11 cellular contexts compared by ENCODE assay signal in genomic region chr1:110148961-110149360, GRCh38. TPM values are rescaled to one million over a fixed set of nuclear protein-coding genes. Genes with fewer than 3 reads are reported as not detected.
DNase-seq lines count a peak whose midpoint lies in the region; ATAC-seq, FAIRE-seq and TF ChIP-seq lines count a peak whose summit lies in the region.
"Had no signal": no experiment of that assay in that cellular context is flagged by ENCODE, and none has a peak within 500 bp of the region (broad histone marks: within the 10 kb centered on the region; RNA-seq: fewer than 3 reads in every experiment).

No MANE protein-coding gene starts in this region.

- no peak overlapping the region for H4K5ac ChIP-seq in H9 (ENCODE audit: insufficient read length, low read depth, low read length)

- WGBS in H9 (ENCODE audit: extremely low coverage, insufficient read length, low lambda C conversion rate) = no CpG with 5 or more reads among the region's 4 CpGs
- 35% methylated on average over 4 of the region's 4 CpGs for WGBS in pancreas, 2 donors

- H4K91ac ChIP-seq in H9 (ENCODE audit: insufficient read length, low read depth, low read length) = no peak overlapping the region

- no peak overlapping the region for H2AK5ac ChIP-seq in H9 (ENCODE audit: insufficient read length, low read length)

- no peak overlapping the region for H2BK15ac ChIP-seq in H9 (ENCODE audit: low read depth, low read length)

- no peak overlapping the region for H3K14ac ChIP-seq in H9 (ENCODE audit: insufficient read depth, low read length)

- BruUV-seq in OCI-LY7 (replicated peaks; lab: Mats Ljungman, UMichigan) = no TSS peak

- no peak overlapping the region for H2BK120ac ChIP-seq in H9 (ENCODE audit: low read depth, low read length, poor library complexity, severe bottlenecking)

- H3K79me2 ChIP-seq in H9 (ENCODE audit: insufficient read depth, low read length) (no peaks in the 10 kb centered on the region), OCI-LY7 (ENCODE audit: insufficient read depth, low read depth, low read length) (no peaks in the 10 kb centered on the region)

- H3K79me1 ChIP-seq in H9 (ENCODE audit: insufficient read depth, low read depth, low read length, poor library complexity, severe bottlenecking) = no peaks in the 10 kb centered on the region

- peak; percentile 48 for DNase-seq in COR-L47 (lab: John Stamatoyannopoulos, UW)
- no peak for DNase-seq in H9
- DNase-seq in OCI-LY7 (ENCODE audit: low spot score) = peak; percentile 13
- DNase-seq in fibroblast of the aortic adventitia (ENCODE audit: low read depth) = no peak
- no peak for DNase-seq in pancreas
- no peak for DNase-seq in pons (ENCODE audit: low spot score)
- no peak for DNase-seq in activated CD8-positive, alpha-beta memory T cell treated with anti-CD3 and anti-CD28 coated beads, Interleukin-2, amount 10 ng/mL, durations not matched to agents 7 days and 5 days
- DNase-seq: activated B cell treated with CpG ODN at 0.5 μM for 24 hours; activated naive CD4-positive, alpha-beta T cell treated with anti-CD3 and anti-CD28 coated beads, Interleukin-2, amount 50 U/mL, for 16 hours; NCI-H524 treated with DMSO at 0.1 percent for 48 hours had no signal

- peaks cover 13% of the 10 kb centered on the region for H3K23me2 ChIP-seq in H9 (ENCODE audit: insufficient read length, low read depth, low read length, poor library complexity, severe bottlenecking)

- no peak overlapping the region for H2BK12ac ChIP-seq in H9 (ENCODE audit: insufficient read length, low read depth, low read length)

- no peaks in the 10 kb centered on the region for H3K9me2 ChIP-seq in OCI-LY7 (ENCODE audit: insufficient read depth, low read length)

- ATAC-seq in pancreas (no peak), GM21529 (IDR thresholded peaks at IDR 0.05; ENCODE audit: unreplicated experiment) (no peak)
- no peak for ATAC-seq in activated CD8-positive, alpha-beta memory T cell treated with anti-CD3 and anti-CD28 coated beads, Interleukin-2, amount 10 ng/mL, durations not matched to agents 7 days and 5 days

- H4K20me1 ChIP-seq in H9 (ENCODE audit: control insufficient read depth, insufficient read depth, insufficient read length) = no peaks in the 10 kb centered on the region
- no peaks in the 10 kb centered on the region for H4K20me1 ChIP-seq in OCI-LY7 (ENCODE audit: insufficient read depth, low read length)

- H3K9ac ChIP-seq in H9 (ENCODE audit: extremely low read depth, insufficient read length, low read length) = no peak overlapping the region

- no peak overlapping the region for H2BK5ac ChIP-seq in H9 (ENCODE audit: insufficient read length, low read length)

- H4K8ac ChIP-seq in H9 (replicated peaks; ENCODE audit: insufficient read length, low read depth, low read length) = no peak overlapping the region

- H3K36me3 ChIP-seq in OCI-LY7 (ENCODE audit: insufficient read depth, low read length) (no peaks in the 10 kb centered on the region), pancreas (no peaks in the 10 kb centered on the region)

- H2BK20ac ChIP-seq in H9 (ENCODE audit: low read depth, low read length, poor library complexity, severe bottlenecking) = no peak overlapping the region

- H3T11ph ChIP-seq in H9 (ENCODE audit: low read length) = no peak overlapping the region

- H3K56ac ChIP-seq in H9 (ENCODE audit: insufficient read length, low read depth, low read length) = no peak overlapping the region

- peaks cover 31% of the 10 kb centered on the region for H3K27me3 Mint-ChIP-seq in H9 (ENCODE audit: low read depth)
- peaks cover 27% of the 10 kb centered on the region for H3K27me3 Mint-ChIP-seq in activated CD8-positive, alpha-beta memory T cell treated with anti-CD3 and anti-CD28 coated beads, Interleukin-2, amount 10 ng/mL, durations not matched to agents 7 days and 5 days

- H3K4me1 ChIP-seq in H9 (ENCODE audit: insufficient read depth, low read length) (no peaks in the 10 kb centered on the region), OCI-LY7 (ENCODE audit: insufficient read depth, low read length, poor library complexity, severe bottlenecking) (no peaks in the 10 kb centered on the region), pancreas (peaks cover 0 to 9% (median 0%) of the 10 kb centered on the region in 3 donors)

- H3K4me1 Mint-ChIP-seq in H9 = peaks cover 3 to 10% of the 10 kb centered on the region in 2 experiments; a peak in 3 of 4 replicates
- H3K4me1 Mint-ChIP-seq in activated CD8-positive, alpha-beta memory T cell treated with anti-CD3 and anti-CD28 coated beads, Interleukin-2, amount 10 ng/mL, durations not matched to agents 7 days and 5 days = peaks cover 4% of the 10 kb centered on the region

- H3K4me3 Mint-ChIP-seq in H9 = no peak overlapping the region
- H3K4me3 Mint-ChIP-seq in activated CD8-positive, alpha-beta memory T cell treated with anti-CD3 and anti-CD28 coated beads, Interleukin-2, amount 10 ng/mL, durations not matched to agents 7 days and 5 days = no peak overlapping the region
- H3K4me3 Mint-ChIP-seq: activated B cell treated with CpG ODN at 0.5 μM for 24 hours had no signal

- POLR2A ChIA-PET in OCI-LY7 (lab: Charles Lee) = no interaction called here

- H2AFZ ChIP-seq in H9 (ENCODE audit: low read length) (no peak overlapping the region), OCI-LY7 (ENCODE audit: low read length) (no peak overlapping the region)

- H3K27ac Mint-ChIP-seq in H9 = no peak overlapping the region
- H3K27ac Mint-ChIP-seq in activated CD8-positive, alpha-beta memory T cell treated with anti-CD3 and anti-CD28 coated beads, Interleukin-2, amount 10 ng/mL, durations not matched to agents 7 days and 5 days = no peak overlapping the region
- H3K27ac Mint-ChIP-seq: activated B cell treated with CpG ODN at 0.5 μM for 24 hours had no signal

- H3K18ac ChIP-seq in H9 (ENCODE audit: insufficient read length, low read depth, low read length) = no peak overlapping the region

- H3K9me3 Mint-ChIP-seq in H9 = no peaks in the 10 kb centered on the region; a peak in 1 of 5 replicates
- H3K9me3 Mint-ChIP-seq in activated CD8-positive, alpha-beta memory T cell treated with anti-CD3 and anti-CD28 coated beads, Interleukin-2, amount 10 ng/mL, durations not matched to agents 7 days and 5 days (ENCODE audit: low read depth) = no peaks in the 10 kb centered on the region
- H3K9me3 Mint-ChIP-seq: activated B cell treated with CpG ODN at 0.5 μM for 24 hours had no signal

- 0 out of 7 replicates have a peak, but pooled peaks cover 0 to 1% (median 0%) of the 10 kb centered on the region in 3 experiments for H3K36me3 Mint-ChIP-seq in H9 (ENCODE audit: insufficient read depth in 1 of 3, low read depth in 3 of 3)
- no peaks in the 10 kb centered on the region for H3K36me3 Mint-ChIP-seq in activated CD8-positive, alpha-beta memory T cell treated with anti-CD3 and anti-CD28 coated beads, Interleukin-2, amount 10 ng/mL, durations not matched to agents 7 days and 5 days

- H3K9me3 ChIP-seq in H9 (ENCODE audit: control insufficient read depth, low read depth, low read length) = no peaks in the 10 kb centered on the region
- no peaks in the 10 kb centered on the region for H3K9me3 ChIP-seq in OCI-LY7 (ENCODE audit: low read length)
- H3K9me3 ChIP-seq in pancreas = no peaks in the 10 kb centered on the region

- H3K27me3 ChIP-seq in H9 (ENCODE audit: insufficient read depth, low read length) (peaks cover 41% of the 10 kb centered on the region), pancreas (peaks cover 0 to 23% (median 4%) of the 10 kb centered on the region in 4 donors)

- H3K4me3 ChIP-seq in OCI-LY7 (ENCODE audit: low read depth, low read length, poor library complexity, severe bottlenecking) (no peak overlapping the region), fibroblast of the aortic adventitia (ENCODE audit: low read depth, low read length) (no peak overlapping the region), pancreas (no peak overlapping the region)

- intact Hi-C loops in OCI-LY7 (cut with micrococcal nuclease; ENCODE audit: unreplicated experiment) = no loop called here
- intact Hi-C loops in pancreas (cut with DNase I) = no loop called here

- H3K4ac ChIP-seq in H9 (ENCODE audit: low read depth, low read length) = no peak overlapping the region

- H3K27ac ChIP-seq in H9 (ENCODE audit: insufficient read length, low read depth, low read length) = no peak overlapping the region
- no peak overlapping the region for H3K27ac ChIP-seq in OCI-LY7 (ENCODE audit: low read depth, low read length, poor library complexity, severe bottlenecking)
- no peak overlapping the region for H3K27ac ChIP-seq in pancreas

- FAIRE-seq in pancreas (lab: Jason Lieb, UNC) = no peak

- peak; percentile 68 for TF ChIP-seq CTCF in H9 (conservative IDR thresholded peaks at IDR 0.05)
- TF ChIP-seq CTCF in OCI-LY7 (conservative IDR thresholded peaks at IDR 0.05; ENCODE audit: low read length) = peak; percentile 75
- peak; percentile 26 for TF ChIP-seq CTCF in fibroblast of the aortic adventitia (IDR thresholded peaks at IDR 0.05; ENCODE audit: insufficient read depth, low read length)
- no peak for TF ChIP-seq CTCF in pancreas (IDR thresholded peaks at IDR 0.05)

- H3K23ac ChIP-seq in H9 (ENCODE audit: insufficient read length, low read depth, low read length) = no peak overlapping the region

- H3K4me2 ChIP-seq in H9 (ENCODE audit: insufficient read depth, insufficient read length, low read length) = no peak overlapping the region
- H3K4me2 ChIP-seq in OCI-LY7 (ENCODE audit: low read length) = no peak overlapping the region

- CTCF ChIA-PET in OCI-LY7 (lab: Charles Lee; ENCODE audit: unreplicated experiment) = no interaction called here
- CTCF ChIA-PET in activated CD8-positive, alpha-beta memory T cell treated with anti-CD3 and anti-CD28 coated beads, Interleukin-2, amount 10 ng/mL, durations not matched to agents 7 days and 5 days (lab: Charles Lee) = interaction anchor here (1.3 kb wide), 1 partner anchor 44 kb away, joined by 3 read pairs; no protein-coding TSS in a partner anchor

RNA-seq across cellular contexts. Expression of gene SLC6A17, which starts 1.3 kb away (rescaled TPM):
- 0.17 and 0.46 TPM in 2 replicates for total RNA-seq in H9 (2021)
- not detected in 2 replicates for total RNA-seq in OCI-LY7 (2014; rRNA removed; shearing (Covaris generic))
- total RNA-seq in OCI-LY7 (2022) = not detected in 2 replicates
- total RNA-seq in fibroblast of the aortic adventitia (ENCODE audit: low replicate concordance) = 0.16 and 0.90 TPM in 2 replicates
- 1 to 10 TPM in 2 of 6 donors, under 1 TPM in 4; 0.31 to 2.4 (median 0.67) TPM for total RNA-seq in pancreas
- 1 to 10 TPM; 2.1 to 7.1 TPM for polyA plus RNA-seq in pancreas
- not detected for total RNA-seq in activated CD8-positive, alpha-beta memory T cell treated with anti-CD3 and anti-CD28 coated beads, Interleukin-2, amount 10 ng/mL, durations not matched to agents 7 days and 5 days
- total RNA-seq: activated B cell treated with CpG ODN at 0.5 μM for 24 hours had no signal

RNA-seq across cellular contexts. Expression of gene UBL4B, which starts 36.7 kb away (rescaled TPM):
- not detected in 2 replicates for total RNA-seq in H9 (2021)
- 0.41 TPM in 1 of 2 replicates, not detected in the other for total RNA-seq in OCI-LY7 (2014; rRNA removed; shearing (Covaris generic))
- total RNA-seq in OCI-LY7 (2022) = not detected in 2 replicates
- not detected in 2 replicates for total RNA-seq in fibroblast of the aortic adventitia (ENCODE audit: low replicate concordance)
- total RNA-seq in pancreas = not detected
- not detected for polyA plus RNA-seq in pancreas
- total RNA-seq in activated CD8-positive, alpha-beta memory T cell treated with anti-CD3 and anti-CD28 coated beads, Interleukin-2, amount 10 ng/mL, durations not matched to agents 7 days and 5 days = not detected
- total RNA-seq: activated B cell treated with CpG ODN at 0.5 μM for 24 hours had no signal

Comparison
In these comparisons a context has a peak if more than half of its experiments do, and no peak if none do; other contexts are left out.
1. DNase-seq: peak in COR-L47 (single experiment) and OCI-LY7 (single experiment); none in H9 (single experiment), fibroblast of the aortic adventitia (single experiment), pancreas (0 of 6), pons (single experiment) and activated CD8-positive, alpha-beta memory T cell treated with anti-CD3 and anti-CD28 coated beads, Interleukin-2, amount 10 ng/mL, durations not matched to agents 7 days and 5 days (single experiment).
2. CTCF ChIP-seq: peak in H9 (single experiment), OCI-LY7 (single experiment) and fibroblast of the aortic adventitia (single experiment); none in pancreas (0 of 4).